In the genomic region with DNA sequence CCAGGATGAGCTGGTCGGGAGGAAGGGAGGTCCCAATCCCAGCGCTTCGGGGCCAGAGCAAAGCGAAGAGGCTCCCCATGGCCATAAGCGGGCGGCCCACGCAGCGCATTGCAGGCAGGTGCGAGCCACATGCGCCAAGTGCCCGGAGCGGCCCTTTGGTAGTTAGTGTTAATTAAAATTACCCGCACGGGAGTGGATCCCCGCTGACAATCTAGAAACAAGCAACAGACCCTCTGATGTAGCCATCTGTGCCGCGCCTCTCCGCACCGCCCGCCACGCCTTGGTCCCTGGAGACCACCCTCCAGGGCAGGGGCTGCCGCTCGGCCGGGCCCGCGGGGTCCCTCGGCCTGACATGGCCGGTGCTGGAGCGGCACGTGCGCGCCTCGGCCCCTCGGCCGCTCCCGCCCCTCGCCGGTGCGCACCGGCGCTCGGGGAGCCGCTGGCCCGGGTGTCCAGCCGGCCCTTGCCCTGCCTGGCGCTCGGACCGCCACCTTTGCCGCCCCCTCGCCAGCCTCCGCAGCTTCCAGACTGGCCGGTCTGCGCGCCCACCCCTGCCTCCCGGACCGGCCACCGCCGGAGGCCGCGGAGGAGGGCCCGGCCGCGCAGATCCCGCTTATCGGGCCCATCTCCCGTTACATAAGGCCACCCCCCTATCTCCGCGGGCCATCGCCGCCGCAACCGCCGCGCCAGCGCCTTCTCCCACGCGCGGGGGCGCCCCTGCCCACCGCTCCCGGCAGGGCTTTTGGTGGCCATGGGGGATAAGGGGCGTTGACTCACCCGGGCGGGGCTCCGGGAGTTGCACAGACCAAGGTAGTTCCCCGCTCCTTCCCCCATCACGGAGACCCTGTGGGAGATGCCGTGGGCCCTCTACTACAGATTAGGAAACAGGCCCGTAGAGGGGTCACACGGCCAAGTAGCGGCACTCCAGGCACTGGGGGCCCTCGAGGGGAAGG, we compare ENCODE assay signal across 1 cellular context.
TF ChIP-seq lines count a peak whose summit lies in the region.

No MANE protein-coding gene starts in this region.

TF ChIP-seq in WTC11, 78 proteins besides CTCF, POLR2A, EP300 and RAD21 (continued from another document):
- peak; percentile 76; the same call in 1 of the 2 replicates for TF ChIP-seq E2F1 (CRISPR knock-in tag; IDR thresholded peaks at IDR 0.05)
- TF ChIP-seq OVOL2 (CRISPR knock-in tag; IDR thresholded peaks at IDR 0.05; ENCODE audit: borderline replicate concordance) = no peak
- 0 out of 2 replicates have a peak, but pooled peaks have one; percentile 36 for TF ChIP-seq ZNF317 (CRISPR knock-in tag; IDR thresholded peaks at IDR 0.05; ENCODE audit: borderline replicate concordance, low read depth)
- TF ChIP-seq NFE2L1 (CRISPR knock-in tag; IDR thresholded peaks at IDR 0.05) = peak; percentile 77
- TF ChIP-seq SP1 (CRISPR knock-in tag; conservative IDR thresholded peaks at IDR 0.05) = 0 out of 2 replicates have a peak, but pooled peaks have one; percentile 13
- 0 out of 2 replicates have a peak, but pooled peaks have one; percentile 19 for TF ChIP-seq CREB1 (CRISPR knock-in tag; IDR thresholded peaks at IDR 0.05)
- TF ChIP-seq, protein P1, sequence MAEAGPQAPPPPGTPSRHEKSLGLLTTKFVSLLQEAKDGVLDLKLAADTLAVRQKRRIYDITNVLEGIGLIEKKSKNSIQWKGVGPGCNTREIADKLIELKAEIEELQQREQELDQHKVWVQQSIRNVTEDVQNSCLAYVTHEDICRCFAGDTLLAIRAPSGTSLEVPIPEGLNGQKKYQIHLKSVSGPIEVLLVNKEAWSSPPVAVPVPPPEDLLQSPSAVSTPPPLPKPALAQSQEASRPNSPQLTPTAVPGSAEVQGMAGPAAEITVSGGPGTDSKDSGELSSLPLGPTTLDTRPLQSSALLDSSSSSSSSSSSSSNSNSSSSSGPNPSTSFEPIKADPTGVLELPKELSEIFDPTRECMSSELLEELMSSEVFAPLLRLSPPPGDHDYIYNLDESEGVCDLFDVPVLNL (CRISPR knock-in tag; IDR thresholded peaks at IDR 0.05; ENCODE audit: borderline replicate concordance, low read depth) = peak; percentile 83; the same call in 1 of the 2 replicates
- TF ChIP-seq ZNF425 (CRISPR knock-in tag; conservative IDR thresholded peaks at IDR 0.05) = no peak
- peak; percentile 49 for TF ChIP-seq NFYB (CRISPR knock-in tag; conservative IDR thresholded peaks at IDR 0.05; ENCODE audit: low read depth)
- TF ChIP-seq JAZF1 (CRISPR knock-in tag; IDR thresholded peaks at IDR 0.05) = no peak
- TF ChIP-seq ZNF281 (CRISPR knock-in tag; IDR thresholded peaks at IDR 0.05) = no peak
- TF ChIP-seq AFF4 (CRISPR knock-in tag; IDR thresholded peaks at IDR 0.05; ENCODE audit: borderline replicate concordance) = no peak
- peak; percentile 90 for TF ChIP-seq FOXP1 (CRISPR knock-in tag; IDR thresholded peaks at IDR 0.05; ENCODE audit: borderline replicate concordance)
- peak; percentile 74; the same call in 1 of the 2 replicates for TF ChIP-seq MYBL2 (CRISPR knock-in tag; IDR thresholded peaks at IDR 0.05)
- TF ChIP-seq, protein P2, sequence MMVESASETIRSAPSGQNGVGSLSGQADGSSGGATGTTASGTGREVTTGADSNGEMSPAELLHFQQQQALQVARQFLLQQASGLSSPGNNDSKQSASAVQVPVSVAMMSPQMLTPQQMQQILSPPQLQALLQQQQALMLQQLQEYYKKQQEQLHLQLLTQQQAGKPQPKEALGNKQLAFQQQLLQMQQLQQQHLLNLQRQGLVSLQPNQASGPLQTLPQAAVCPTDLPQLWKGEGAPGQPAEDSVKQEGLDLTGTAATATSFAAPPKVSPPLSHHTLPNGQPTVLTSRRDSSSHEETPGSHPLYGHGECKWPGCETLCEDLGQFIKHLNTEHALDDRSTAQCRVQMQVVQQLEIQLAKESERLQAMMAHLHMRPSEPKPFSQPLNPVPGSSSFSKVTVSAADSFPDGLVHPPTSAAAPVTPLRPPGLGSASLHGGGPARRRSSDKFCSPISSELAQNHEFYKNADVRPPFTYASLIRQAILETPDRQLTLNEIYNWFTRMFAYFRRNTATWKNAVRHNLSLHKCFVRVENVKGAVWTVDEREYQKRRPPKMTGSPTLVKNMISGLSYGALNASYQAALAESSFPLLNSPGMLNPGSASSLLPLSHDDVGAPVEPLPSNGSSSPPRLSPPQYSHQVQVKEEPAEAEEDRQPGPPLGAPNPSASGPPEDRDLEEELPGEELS (CRISPR knock-in tag; IDR thresholded peaks at IDR 0.05) = peak; percentile 72; the same call in 1 of the 2 replicates
- TF ChIP-seq ZNF423 (CRISPR knock-in tag; IDR thresholded peaks at IDR 0.05) = 0 out of 2 replicates have a peak, but pooled peaks have one; percentile 14
- no peak for TF ChIP-seq SMAD3 (CRISPR knock-in tag; IDR thresholded peaks at IDR 0.05; ENCODE audit: borderline replicate concordance)
- no peak for TF ChIP-seq ERG (CRISPR knock-in tag; IDR thresholded peaks at IDR 0.05)
